ENCODE assay signal across 10 cellular contexts in genomic region chr10:70832852-70833542, GRCh38. TPM values are rescaled to one million over a fixed set of nuclear protein-coding genes. Genes with fewer than 3 reads are reported as not detected.
DNase-seq lines count a peak whose midpoint lies in the region; FAIRE-seq and TF ChIP-seq lines count a peak whose summit lies in the region.
"Had no signal": no experiment of that assay in that cellular context is flagged by ENCODE, and none has a peak within 500 bp of the region (broad histone marks: within the 10 kb centered on the region; RNA-seq: fewer than 3 reads in every experiment).

No MANE protein-coding gene starts in this region.

- peak; percentile 26 for DNase-seq in GDM1 (lab: John Stamatoyannopoulos, UW)
- peak; percentile 45 for DNase-seq in NB4 (ENCODE audit: low read depth)
- DNase-seq in bronchial epithelial cell (ENCODE audit: low read depth): peak; percentile 91
- DNase-seq in osteocyte (ENCODE audit: extremely low spot score, unreplicated experiment): no peak
- no peak for DNase-seq in SIG-M5 treated with dmso at 0.1 percent for 504 hours (lab: John Stamatoyannopoulos, UW; ENCODE audit: unreplicated experiment)
- DNase-seq in UCSD-AML1 (lab: John Stamatoyannopoulos, UW; ENCODE audit: unreplicated experiment): no peak
- DNase-seq in NCI-H2227 treated with DMSO at 0.1 percent for 48 hours (lab: John Stamatoyannopoulos, UW): no peak
- DNase-seq in islet precursor cell: no peak
- DNase-seq: NCI-H2081 treated with DMSO at 0.1 percent for 48 hours, substantia nigra had no signal

- no peaks in the 10 kb centered on the region for H3K27me3 Mint-ChIP-seq in osteocyte (ENCODE audit: unreplicated experiment)

- peaks cover 25% of the 10 kb centered on the region for H3K36me3 Mint-ChIP-seq in osteocyte (ENCODE audit: unreplicated experiment)

- FAIRE-seq in bronchial epithelial cell (lab: Jason Lieb, UNC): no peak

- TF ChIP-seq POLR2A in NB4 (IDR thresholded peaks at IDR 0.05; ENCODE audit: extremely low read depth, insufficient read length): no peak

- peaks cover 1% of the 10 kb centered on the region for H3K36me3 ChIP-seq in bronchial epithelial cell (ENCODE audit: control insufficient read depth, insufficient read depth, low read length)

- H3K4me1 Mint-ChIP-seq in osteocyte (ENCODE audit: unreplicated experiment): peaks cover 49% of the 10 kb centered on the region

- H3K27ac Mint-ChIP-seq in osteocyte (ENCODE audit: unreplicated experiment): peak overlapping the region; percentile 75

- no peak overlapping the region for H3K4me3 Mint-ChIP-seq in osteocyte (ENCODE audit: unreplicated experiment)

- no peak overlapping the region for H3K4me3 ChIP-seq in NB4 (ENCODE audit: low read depth, low read length)
- no peak overlapping the region for H3K4me3 ChIP-seq in bronchial epithelial cell (ENCODE audit: low read depth, low read length)

- H3K9me3 Mint-ChIP-seq in osteocyte (ENCODE audit: unreplicated experiment): no peaks in the 10 kb centered on the region

- no peaks in the 10 kb centered on the region for H3K27me3 ChIP-seq in bronchial epithelial cell (ENCODE audit: control insufficient read depth, insufficient read depth, low read length)

- TF ChIP-seq CTCF in NB4 (IDR thresholded peaks at IDR 0.05; ENCODE audit: low read depth, low read length): no peak
- no peak for TF ChIP-seq CTCF in bronchial epithelial cell (IDR thresholded peaks at IDR 0.05; ENCODE audit: insufficient read depth, low read length, severe bottlenecking)
- TF ChIP-seq CTCF in osteocyte (IDR thresholded peaks at IDR 0.05): no peak

RNA-seq across cellular contexts. Expression of gene SGPL1, which starts 17.2 kb away (rescaled TPM):
- total RNA-seq in bronchial epithelial cell (82.9 and 144 TPM in 2 replicates), osteocyte (58.1 and 60.3 TPM in 2 replicates)

RNA-seq across cellular contexts. Expression of gene TBATA, which starts 47.8 kb away (rescaled TPM):
- total RNA-seq in bronchial epithelial cell: not detected in 2 replicates
- total RNA-seq in osteocyte: not detected in 2 replicates

RNA-seq across cellular contexts. Expression of gene PCBD1, which starts 55.4 kb away (rescaled TPM):
- total RNA-seq in bronchial epithelial cell (16.1 and 31.7 TPM in 2 replicates), osteocyte (36.6 and 40.9 TPM in 2 replicates)

Comparison
In these comparisons a context has a peak if more than half of its experiments do, and no peak if none do; other contexts are left out.
1. DNase-seq: peak in GDM1 (single experiment), NB4 (single experiment) and bronchial epithelial cell (single experiment); none in osteocyte (single experiment), SIG-M5 treated with dmso at 0.1 percent for 504 hours (single experiment), UCSD-AML1 (single experiment), NCI-H2227 treated with DMSO at 0.1 percent for 48 hours (single experiment) and islet precursor cell (single experiment).